In the genomic region with DNA sequence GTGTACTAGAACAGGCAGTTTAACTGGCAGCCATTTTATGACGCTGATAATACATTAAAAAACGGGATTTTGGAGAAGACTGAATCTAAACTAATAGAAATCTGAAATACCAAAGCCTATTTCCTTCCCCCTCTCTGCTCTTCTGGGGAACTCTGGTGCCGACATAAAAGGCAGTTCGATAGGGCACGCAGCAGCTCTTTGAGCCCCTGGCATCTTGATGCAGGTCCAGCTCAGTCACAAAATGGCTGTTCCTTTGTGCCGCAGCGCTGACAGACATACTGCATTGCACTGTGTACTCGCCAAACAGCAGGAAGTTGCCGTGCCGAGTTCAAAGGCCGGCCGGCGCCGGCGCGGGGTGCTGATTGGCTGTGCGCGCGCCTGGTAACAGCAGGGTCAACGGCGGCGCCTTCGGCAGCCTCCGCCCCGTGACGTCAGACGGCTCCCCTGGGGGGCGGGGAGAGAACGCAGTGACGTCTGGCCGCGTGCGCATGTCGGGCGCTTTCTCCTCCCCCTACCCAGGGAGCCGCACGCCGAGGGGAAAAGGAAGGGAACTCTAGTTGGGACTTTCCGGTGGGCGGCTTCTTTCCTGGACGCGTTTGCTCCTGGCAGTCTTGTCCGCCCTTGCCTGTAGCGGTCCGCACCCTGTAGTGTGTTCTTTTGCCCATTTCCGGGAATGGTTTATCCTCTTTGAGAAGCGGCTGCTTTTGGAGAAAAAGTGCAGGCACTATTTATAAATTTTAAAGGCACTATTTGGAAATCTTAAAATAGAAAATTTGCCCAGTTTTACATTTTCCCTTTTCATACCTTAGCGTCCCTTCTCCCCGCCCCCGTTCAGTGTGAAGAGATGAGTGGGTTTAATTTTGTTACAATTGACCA, we compare ENCODE assay signal across 8 cellular contexts. TPM values are rescaled to one million over a fixed set of nuclear protein-coding genes. Genes with fewer than 3 reads are reported as not detected.
A peak's percentile ranks its signal among the peaks of the same experiment; 100 is the strongest.
DNase-seq lines count a peak whose midpoint lies in the region; ATAC-seq, FAIRE-seq and TF ChIP-seq lines count a peak whose summit lies in the region.

No MANE protein-coding gene starts in this region.

- H3K36me3 Mint-ChIP-seq in natural killer cell: no peaks in the 10 kb centered on the region

- peak overlapping the region; percentile 87 for H3K27ac ChIP-seq in RWPE1

- peak; percentile 62 for FAIRE-seq in H54 (lab: Jason Lieb, UNC)

- DNase-seq in ELF-1 (ENCODE audit: low read depth, low spot score): peak; percentile 100
- peak; percentile 46 for DNase-seq in H54 (ENCODE audit: insufficient read length, low spot score)
- DNase-seq in LoVo (ENCODE audit: low spot score): peak; percentile 100
- DNase-seq in RWPE1 (ENCODE audit: low spot score): peak; percentile 98
- DNase-seq in activated T-helper 9 cell treated with anti-CD3 and anti-CD28 coated beads, Interleukin-2, amount 50 U/mL, for 16 hours (ENCODE audit: low read depth): peak; percentile 98
- peak; percentile 97 for DNase-seq in fibroblast of peridontal ligament (ENCODE audit: extremely low read depth)
- DNase-seq in natural killer cell: peak; percentile 99
- DNase-seq in stimulated activated naive CD4-positive, alpha-beta T cell (lab: John Stamatoyannopoulos, UW): peak; percentile 98 to 99 (median 99)

- POLR2A ChIA-PET in RWPE1 (lab: Yijun Ruan, JAX; ENCODE audit: low non-redundant PET): interaction anchor here (0.6 to 1.5 kb wide), 2 partner anchors 22 to 103 kb away, joined by 5 read pairs; no protein-coding TSS in a partner anchor

- peaks cover 0 to 2% of the 10 kb centered on the region in 2 donors for H3K9me3 Mint-ChIP-seq in natural killer cell

- peak; percentile 73 to 95 (median 86) for ATAC-seq in natural killer cell

- intact Hi-C loops in natural killer cell (cut with micrococcal nuclease): loop anchor here (1.0 to 5.0 kb wide), 3 partner anchors 22 to 95 kb away; no protein-coding TSS in a partner anchor

- TF ChIP-seq POLR2A in H54 (IDR thresholded peaks at IDR 0.05; ENCODE audit: low read depth, low read length): peak; percentile 62

- H3K4me1 Mint-ChIP-seq in natural killer cell: peaks cover 76% of the 10 kb centered on the region in 2 donors

- H3K27ac Mint-ChIP-seq in natural killer cell: peak overlapping the region; percentile 99 to 100

- TF ChIP-seq CTCF in RWPE1 (conservative IDR thresholded peaks at IDR 0.05; ENCODE audit: low read depth) (no peak), natural killer cell (IDR thresholded peaks at IDR 0.05) (no peak)

- H3K27me3 Mint-ChIP-seq in natural killer cell (ENCODE audit: low read depth in 2 of 2): no peaks in the 10 kb centered on the region

- peak overlapping the region; percentile 93 for H3K4me3 Mint-ChIP-seq in natural killer cell

- CTCF ChIA-PET in RWPE1 (lab: Yijun Ruan, JAX): interaction anchor here (0.7 to 2.2 kb wide), 2 partner anchors 95 to 1948 kb away, joined by 3 to 8 read pairs; no protein-coding TSS in a partner anchor

RNA-seq across cellular contexts. Expression of gene CHD2, which starts 4.1 kb away (rescaled TPM):
- 100 to 1,000 TPM; 418 to 449 (median 441) TPM for total RNA-seq in natural killer cell

Comparison
In these comparisons a context has a peak if more than half of its experiments do, and no peak if none do; other contexts are left out.
1. Peak in every context shown above with its lines: DNase-seq, ATAC-seq and H3K27ac ChIP-seq.
2. DNase-seq: peak in every context shown above with its lines; median percentile 100 in ELF-1; 100 in LoVo; 99 in natural killer cell; 99 in stimulated activated naive CD4-positive, alpha-beta T cell; 98 in RWPE1; 98 in activated T-helper 9 cell treated with anti-CD3 and anti-CD28 coated beads, Interleukin-2, amount 50 U/mL, for 16 hours; 97 in fibroblast of peridontal ligament; 46 in H54.